23 cellular contexts compared by ENCODE assay signal in the genomic region with DNA sequence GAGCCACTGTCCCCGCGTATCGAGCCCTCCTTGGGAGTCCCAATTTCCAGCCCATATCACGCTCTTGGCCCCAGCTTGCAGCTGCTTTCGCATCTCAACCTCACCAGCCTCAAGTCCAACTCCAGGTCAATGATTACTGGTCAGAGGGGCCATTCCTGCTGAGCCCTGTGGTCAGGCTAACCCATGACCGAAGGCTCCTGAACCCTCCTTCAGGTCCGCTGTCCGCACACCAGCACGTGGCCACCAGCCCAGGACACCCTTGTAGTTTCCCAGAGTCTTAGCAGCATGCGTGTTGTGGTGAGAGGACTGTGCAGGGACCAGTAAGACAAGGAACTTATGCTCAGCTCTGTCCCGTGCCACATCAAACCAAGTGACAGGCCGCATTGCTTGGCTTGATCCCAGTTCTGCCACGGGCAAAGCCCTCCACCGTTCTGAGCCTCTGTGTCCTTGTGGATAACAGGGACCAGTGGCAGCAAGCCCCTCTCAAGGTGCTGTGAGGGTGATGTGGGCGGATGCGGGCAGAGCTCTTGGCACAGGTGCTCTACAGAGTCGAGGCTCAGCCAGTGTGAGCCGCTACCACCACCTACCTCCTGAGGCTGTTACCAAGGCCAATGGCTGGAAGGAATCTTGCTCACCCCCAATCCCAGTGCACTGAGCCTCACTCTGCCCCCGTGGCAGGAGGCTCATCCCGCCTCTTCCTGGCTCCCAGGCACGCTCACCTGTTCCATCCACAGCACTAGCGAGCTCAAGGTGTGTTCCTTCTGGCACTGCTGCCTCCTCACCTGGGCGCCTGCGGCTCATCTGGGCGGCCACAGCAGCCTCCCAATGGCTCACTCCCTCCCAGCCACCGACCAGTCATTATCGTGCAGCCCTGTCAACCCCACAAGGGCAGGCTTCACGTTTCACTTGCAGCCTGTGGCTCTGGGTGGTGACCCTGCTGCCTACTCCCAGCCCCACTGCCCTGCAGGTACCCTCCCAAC. TPM values are rescaled to one million over a fixed set of nuclear protein-coding genes. Genes with fewer than 3 reads are reported as not detected.
"Had no signal": no experiment of that assay in that cellular context is flagged by ENCODE, and none has a peak within 500 bp of the region (broad histone marks: within the 10 kb centered on the region; RNA-seq: fewer than 3 reads in every experiment).

No MANE protein-coding gene starts in this region.

- H3K27me3 Mint-ChIP-seq: activated T-helper 17 cell treated with anti-CD3 and anti-CD28 coated beads, Interleukin-2, amount 50 U/mL, for 72 hours; stimulated activated naive CD8-positive, alpha-beta T cell treated with anti-CD3 and anti-CD28 coated beads, Interleukin-15, Interleukin-2, amounts not matched to agents 100 ng/mL and 50 ng/mL, for 24 hours had no signal

- H3K4me3 ChIP-seq: adrenal gland, heart right ventricle, sigmoid colon, upper lobe of left lung had no signal

- H3K27ac ChIP-seq: adrenal gland, heart right ventricle, sigmoid colon, upper lobe of left lung had no signal

- H3K9me3 Mint-ChIP-seq: activated naive CD4-positive, alpha-beta T cell treated with anti-CD3 and anti-CD28 coated beads for 36 hours had no signal

- FAIRE-seq: frontal cortex, islet of Langerhans had no signal

- H3K36me3 ChIP-seq: adrenal gland, heart right ventricle, sigmoid colon, upper lobe of left lung had no signal

- DNase-seq: activated CD4-positive, alpha-beta T cell treated with anti-CD3 and anti-CD28 coated beads for 48 hours; activated naive CD4-positive, alpha-beta T cell treated with anti-CD3 and anti-CD28 coated beads for 36 hours; activated T-cell treated with anti-CD3 and anti-CD28 coated beads for 4 hours; central memory CD4-positive, alpha-beta T cell; cortex of kidney; effector CD8-positive, alpha-beta T cell; nucleus accumbens; stimulated activated CD4-positive, alpha-beta T cell treated with anti-CD3 and anti-CD28 coated beads, Interleukin-4, amount 100 ng/mL, for 24 hours; T-helper 17 cell had no signal

- H3K27ac Mint-ChIP-seq: activated naive CD4-positive, alpha-beta T cell treated with anti-CD3 and anti-CD28 coated beads for 36 hours; activated T-helper 17 cell treated with anti-CD3 and anti-CD28 coated beads, Interleukin-2, amount 50 U/mL, for 72 hours; progenitor cell of endocrine pancreas; stimulated activated naive CD8-positive, alpha-beta T cell treated with anti-CD3 and anti-CD28 coated beads, Interleukin-15, Interleukin-2, amounts not matched to agents 100 ng/mL and 50 ng/mL, for 24 hours; T-helper 17 cell; WTC11 had no signal

- H3K36me3 Mint-ChIP-seq: WTC11 had no signal

- H3K9me3 ChIP-seq: adrenal gland, heart right ventricle, sigmoid colon, upper lobe of left lung had no signal

- H3K27me3 ChIP-seq: adrenal gland, sigmoid colon had no signal

- H3K4me1 Mint-ChIP-seq: activated T-helper 17 cell treated with anti-CD3 and anti-CD28 coated beads, Interleukin-2, amount 50 U/mL, for 72 hours had no signal

- H3K4me3 Mint-ChIP-seq: activated naive CD4-positive, alpha-beta T cell treated with anti-CD3 and anti-CD28 coated beads for 36 hours; activated T-helper 17 cell treated with anti-CD3 and anti-CD28 coated beads, Interleukin-2, amount 50 U/mL, for 72 hours; stimulated activated naive CD8-positive, alpha-beta T cell treated with anti-CD3 and anti-CD28 coated beads, Interleukin-15, Interleukin-2, amounts not matched to agents 100 ng/mL and 50 ng/mL, for 24 hours; T-helper 17 cell; WTC11 had no signal

- H3K4me1 ChIP-seq: adrenal gland, heart right ventricle, sigmoid colon, upper lobe of left lung had no signal

- ATAC-seq: activated T-helper 17 cell treated with anti-CD3 and anti-CD28 coated beads, Interleukin-2, amount 50 U/mL, for 72 hours; heart right ventricle; T-helper 17 cell; WTC11 had no signal

RNA-seq across cellular contexts. Expression of gene KRTAP10-1, which starts 20.4 kb away (rescaled TPM):
- total RNA-seq: activated naive CD4-positive, alpha-beta T cell treated with anti-CD3 and anti-CD28 coated beads for 36 hours; activated T-helper 17 cell treated with anti-CD3 and anti-CD28 coated beads, Interleukin-2, amount 50 U/mL, for 72 hours; adrenal gland; fibroblast of lung; frontal cortex; heart right ventricle; liver; myocyte; progenitor cell of endocrine pancreas; sigmoid colon; T-helper 17 cell; temporal lobe; upper lobe of left lung; WTC11 had no signal
- polyA plus RNA-seq: adrenal gland, fibroblast of lung, heart right ventricle, liver, sigmoid colon had no signal

RNA-seq across cellular contexts. Expression of gene KRTAP10-2, which starts 31.7 kb away (rescaled TPM):
- total RNA-seq: activated naive CD4-positive, alpha-beta T cell treated with anti-CD3 and anti-CD28 coated beads for 36 hours; activated T-helper 17 cell treated with anti-CD3 and anti-CD28 coated beads, Interleukin-2, amount 50 U/mL, for 72 hours; adrenal gland; fibroblast of lung; frontal cortex; heart right ventricle; liver; myocyte; progenitor cell of endocrine pancreas; sigmoid colon; T-helper 17 cell; temporal lobe; upper lobe of left lung; WTC11 had no signal
- polyA plus RNA-seq: adrenal gland, fibroblast of lung, heart right ventricle, liver, sigmoid colon had no signal

RNA-seq across cellular contexts. Expression of gene KRTAP10-3, which starts 39.0 kb away (rescaled TPM):
- total RNA-seq: activated naive CD4-positive, alpha-beta T cell treated with anti-CD3 and anti-CD28 coated beads for 36 hours; activated T-helper 17 cell treated with anti-CD3 and anti-CD28 coated beads, Interleukin-2, amount 50 U/mL, for 72 hours; adrenal gland; fibroblast of lung; frontal cortex; heart right ventricle; liver; myocyte; progenitor cell of endocrine pancreas; T-helper 17 cell; temporal lobe; upper lobe of left lung; WTC11 had no signal
- polyA plus RNA-seq: adrenal gland, fibroblast of lung, heart right ventricle, liver, sigmoid colon had no signal

RNA-seq across cellular contexts. Expression of gene KRTAP10-4, which starts 53.9 kb away (rescaled TPM):
- total RNA-seq: activated naive CD4-positive, alpha-beta T cell treated with anti-CD3 and anti-CD28 coated beads for 36 hours; activated T-helper 17 cell treated with anti-CD3 and anti-CD28 coated beads, Interleukin-2, amount 50 U/mL, for 72 hours; adrenal gland; fibroblast of lung; frontal cortex; heart right ventricle; liver; myocyte; progenitor cell of endocrine pancreas; sigmoid colon; T-helper 17 cell; temporal lobe; upper lobe of left lung; WTC11 had no signal
- polyA plus RNA-seq: adrenal gland, fibroblast of lung, heart right ventricle, liver, sigmoid colon had no signal
